Comparison of ENCODE assay signal across 8 cellular contexts in genomic region chr5:143229426-143229895, GRCh38.
DNase-seq lines count a peak whose midpoint lies in the region; ATAC-seq lines count a peak whose summit lies in the region.

No MANE protein-coding gene starts in this region.

- H3K4me3 ChIP-seq in MG63: no peak overlapping the region

- H3K27me3 Mint-ChIP-seq in activated T-cell treated with anti-CD3 and anti-CD28 coated beads, Interleukin-2, amount 50 U/mL, for 72 hours (ENCODE audit: low read depth): no peaks in the 10 kb centered on the region

- no peaks in the 10 kb centered on the region for H3K36me3 ChIP-seq in MG63

- H3K4me1 Mint-ChIP-seq in activated T-cell treated with anti-CD3 and anti-CD28 coated beads, Interleukin-2, amount 50 U/mL, for 72 hours (ENCODE audit: low read depth): peaks cover 34% of the 10 kb centered on the region

- H3K9me3 Mint-ChIP-seq in activated T-cell treated with anti-CD3 and anti-CD28 coated beads, Interleukin-2, amount 50 U/mL, for 72 hours: no peaks in the 10 kb centered on the region

- H3K27ac Mint-ChIP-seq in activated T-cell treated with anti-CD3 and anti-CD28 coated beads, Interleukin-2, amount 50 U/mL, for 72 hours: peak overlapping the region; percentile 73

- H3K9me3 ChIP-seq in MG63: 0 out of 2 replicates have a peak, but pooled peaks cover 2% of the 10 kb centered on the region

- DNase-seq in activated T-cell treated with anti-CD3 and anti-CD28 coated beads, Interleukin-2, amount 50 U/mL, for 1 hour: peak; percentile 32
- DNase-seq in activated T-cell treated with anti-CD3 and anti-CD28 coated beads for 4 hours (no peak), pons (ENCODE audit: low spot score) (no peak), MG63 (no peak), mucosa of gallbladder (ENCODE audit: low spot score) (no peak)
- peak; percentile 35 to 45 for DNase-seq in activated T-cell treated with anti-CD3 and anti-CD28 coated beads, Interleukin-2, amount 50 U/mL, for 72 hours
- DNase-seq in stimulated activated CD8-positive, alpha-beta memory T cell treated with anti-CD3 and anti-CD28 coated beads, Interleukin-4, amount 100 ng/mL, for 48 hours: peak; percentile 46

- no peaks in the 10 kb centered on the region for H3K36me3 Mint-ChIP-seq in activated T-cell treated with anti-CD3 and anti-CD28 coated beads, Interleukin-2, amount 50 U/mL, for 72 hours (ENCODE audit: insufficient read depth in 2 of 2)

- peak overlapping the region; percentile 69 to 73 for H3K4me3 Mint-ChIP-seq in activated T-cell treated with anti-CD3 and anti-CD28 coated beads, Interleukin-2, amount 50 U/mL, for 72 hours

- ATAC-seq in HG03103 (IDR thresholded peaks at IDR 0.05; ENCODE audit: low read depth, unreplicated experiment): peak; percentile 29
- peak; percentile 64 to 71 for ATAC-seq in activated T-cell treated with anti-CD3 and anti-CD28 coated beads, Interleukin-2, amount 50 U/mL, for 72 hours (replicated peaks in 1 of 2)

- no peaks in the 10 kb centered on the region for H3K27me3 ChIP-seq in MG63

Comparison
In these comparisons a context has a peak if more than half of its experiments do, and no peak if none do; other contexts are left out.
1. DNase-seq: peak in activated T-cell treated with anti-CD3 and anti-CD28 coated beads, Interleukin-2, amount 50 U/mL, for 1 hour (single experiment), activated T-cell treated with anti-CD3 and anti-CD28 coated beads, Interleukin-2, amount 50 U/mL, for 72 hours (2 of 2) and stimulated activated CD8-positive, alpha-beta memory T cell treated with anti-CD3 and anti-CD28 coated beads, Interleukin-4, amount 100 ng/mL, for 48 hours (single experiment); none in activated T-cell treated with anti-CD3 and anti-CD28 coated beads for 4 hours (single experiment), pons (single experiment), MG63 (single experiment) and mucosa of gallbladder (single experiment).